17 cellular contexts compared by ENCODE assay signal in the genomic region with DNA sequence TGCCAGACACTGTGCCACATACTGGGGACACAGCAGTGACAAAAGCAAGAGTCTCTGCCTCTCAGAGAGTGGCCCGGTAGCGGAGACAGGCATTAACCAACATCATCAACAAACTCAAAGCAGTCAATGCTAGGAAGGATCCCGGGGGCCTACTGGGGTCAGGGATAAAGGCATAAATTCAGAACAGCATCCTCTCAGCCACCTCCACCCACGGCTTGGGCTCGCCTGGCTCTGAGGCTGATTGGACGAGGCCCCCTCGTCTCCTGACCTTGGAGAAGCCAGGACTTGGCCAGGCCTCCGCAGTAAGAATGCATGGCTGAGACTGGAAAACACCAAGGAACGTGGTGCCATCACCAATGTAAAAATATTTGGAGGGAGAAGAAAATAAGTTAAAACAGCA.
DNase-seq lines count a peak whose midpoint lies in the region; ATAC-seq and TF ChIP-seq lines count a peak whose summit lies in the region.
"Had no signal": no experiment of that assay in that cellular context is flagged by ENCODE, and none has a peak within 500 bp of the region (broad histone marks: within the 10 kb centered on the region; RNA-seq: fewer than 3 reads in every experiment).

No MANE protein-coding gene starts in this region.

- H3K4me1 Mint-ChIP-seq in osteocyte (ENCODE audit: unreplicated experiment) (peaks cover 24% of the 10 kb centered on the region), chondrocyte (ENCODE audit: low read depth) (peaks cover 11% of the 10 kb centered on the region)
- H3K4me1 Mint-ChIP-seq in activated T-cell treated with anti-CD3 and anti-CD28 coated beads, Interleukin-2, amount 50 U/mL, for 72 hours (ENCODE audit: low read depth) = no peaks in the 10 kb centered on the region

- dilution Hi-C loops in IMR-90 (cut with HindIII; ENCODE audit: low sequenced_read_pairs, unreplicated experiment) = no loop called here

- TF ChIP-seq CTCF in IMR-90 (conservative IDR thresholded peaks at IDR 0.05; ENCODE audit: low read depth, low read length) = no peak
- no peak for TF ChIP-seq CTCF in colonic mucosa (IDR thresholded peaks at IDR 0.05)
- no peak for TF ChIP-seq CTCF in osteocyte (IDR thresholded peaks at IDR 0.05)
- no peak for TF ChIP-seq CTCF in chondrocyte (IDR thresholded peaks at IDR 0.05)

- H2BK120ac ChIP-seq in IMR-90 (ENCODE audit: low read depth, low read length) = no peak overlapping the region

- no peak overlapping the region for H4K8ac ChIP-seq in IMR-90 (ENCODE audit: low read depth in 2 of 2, low read length in 2 of 2)

- no peak overlapping the region for H3K18ac ChIP-seq in IMR-90 (ENCODE audit: low read depth, low read length)

- 0 out of 2 replicates have a peak overlapping the region, but pooled peaks have one; percentile 15 for H2AK5ac ChIP-seq in IMR-90 (ENCODE audit: low read depth, low read length)

- in situ Hi-C loops in IMR-90 (cut with MboI; ENCODE audit: low sequenced_read_pairs) = loop anchor here (25.0 kb wide), 2 partner anchors 140 to 290 kb away; no protein-coding TSS in a partner anchor

- no peak for ATAC-seq in IMR-90 (ENCODE audit: low read depth)
- ATAC-seq in activated T-cell treated with anti-CD3 and anti-CD28 coated beads, Interleukin-2, amount 50 U/mL, for 72 hours (replicated peaks in 1 of 2) = no peak
- ATAC-seq: A549; CD8-positive, alpha-beta T cell had no signal

- H3K27ac Mint-ChIP-seq in osteocyte (ENCODE audit: unreplicated experiment) = peak overlapping the region; percentile 28
- no peak overlapping the region for H3K27ac Mint-ChIP-seq in chondrocyte (ENCODE audit: unreplicated experiment)
- no peak overlapping the region for H3K27ac Mint-ChIP-seq in activated T-cell treated with anti-CD3 and anti-CD28 coated beads, Interleukin-2, amount 50 U/mL, for 72 hours
- H3K27ac Mint-ChIP-seq: CD8-positive, alpha-beta T cell had no signal

- no peak for TF ChIP-seq POLR2A in IMR-90 (IDR thresholded peaks at IDR 0.05; ENCODE audit: low read depth, low read length)

- H3K27me3 ChIP-seq in H7 (ENCODE audit: control insufficient read depth, insufficient read depth, low read length) (no peaks in the 10 kb centered on the region), IMR-90 (ENCODE audit: control insufficient read depth, insufficient read depth, low read length) (no peaks in the 10 kb centered on the region), colonic mucosa (no peaks in the 10 kb centered on the region)

- intact Hi-C loops in IMR-90 (cut with micrococcal nuclease) = no loop called here
- intact Hi-C loops in colonic mucosa (cut with DNase I) = no loop called here

- no peak overlapping the region for H3K4me3 ChIP-seq in H7 (ENCODE audit: insufficient read depth, low read depth, low read length)
- H3K4me3 ChIP-seq in IMR-90 (ENCODE audit: insufficient read depth, low read depth, low read length) = no peak overlapping the region
- H3K4me3 ChIP-seq in colonic mucosa = no peak overlapping the region
- H3K4me3 ChIP-seq: A549, HAP-1 had no signal

- H3K9me3 ChIP-seq in IMR-90 (ENCODE audit: control insufficient read depth, insufficient read depth, low read length) = no peaks in the 10 kb centered on the region
- no peaks in the 10 kb centered on the region for H3K9me3 ChIP-seq in colonic mucosa
- H3K9me3 ChIP-seq: A549, HAP-1 had no signal

- peak; percentile 8 for DNase-seq in H7
- DNase-seq in IMR-90 = no peak
- DNase-seq in colonic mucosa = peak; percentile 10
- peak; percentile 67 for DNase-seq in osteocyte (ENCODE audit: extremely low spot score, unreplicated experiment)
- no peak for DNase-seq in islet precursor cell
- no peak for DNase-seq in chondrocyte (ENCODE audit: low spot score)
- no peak for DNase-seq in activated T-cell treated with anti-CD3 and anti-CD28 coated beads, Interleukin-2, amount 50 U/mL, for 72 hours
- DNase-seq in NCI-H82 (lab: John Stamatoyannopoulos, UW) = no peak
- DNase-seq: COR-L47, DMS153, DMS79 treated with DMSO at 0.1 percent for 48 hours, EL, GOT3 had no signal

- no peak overlapping the region for H2BK15ac ChIP-seq in IMR-90 (ENCODE audit: low read depth, low read length)

- H3K36me3 ChIP-seq in H7 (replicated peaks; ENCODE audit: control insufficient read depth, insufficient read depth, low read length) (no peaks in the 10 kb centered on the region), IMR-90 (ENCODE audit: control insufficient read depth, insufficient read depth, low read length) (no peaks in the 10 kb centered on the region), colonic mucosa (no peaks in the 10 kb centered on the region)
- H3K36me3 ChIP-seq: HAP-1 had no signal

- no peak overlapping the region for H3K4me2 ChIP-seq in IMR-90 (ENCODE audit: low read depth, low read length)
- H3K4me2 ChIP-seq: A549 had no signal

- H3K36me3 Mint-ChIP-seq in osteocyte (ENCODE audit: unreplicated experiment) (no peaks in the 10 kb centered on the region), chondrocyte (ENCODE audit: low read depth) (no peaks in the 10 kb centered on the region)
- no peaks in the 10 kb centered on the region for H3K36me3 Mint-ChIP-seq in activated T-cell treated with anti-CD3 and anti-CD28 coated beads, Interleukin-2, amount 50 U/mL, for 72 hours (ENCODE audit: insufficient read depth in 2 of 2)
- H3K36me3 Mint-ChIP-seq: CD8-positive, alpha-beta T cell had no signal

- no peak overlapping the region for H3K4me3 Mint-ChIP-seq in osteocyte (ENCODE audit: unreplicated experiment)
- H3K4me3 Mint-ChIP-seq in chondrocyte (ENCODE audit: unreplicated experiment) = no peak overlapping the region
- no peak overlapping the region for H3K4me3 Mint-ChIP-seq in activated T-cell treated with anti-CD3 and anti-CD28 coated beads, Interleukin-2, amount 50 U/mL, for 72 hours
- H3K4me3 Mint-ChIP-seq: CD8-positive, alpha-beta T cell had no signal

- POLR2A ChIA-PET in IMR-90 (lab: Charles Lee; ENCODE audit: unreplicated experiment) = no interaction called here

- CTCF ChIA-PET in IMR-90 (lab: Yijun Ruan, JAX) = no interaction called here

- H3K9me1 ChIP-seq in IMR-90 (ENCODE audit: insufficient read depth, low read length) = peaks cover 31% of the 10 kb centered on the region

- no TSS peak for BruUV-seq in IMR-90 (replicated peaks; lab: Mats Ljungman, UMichigan)

- no peak overlapping the region for H3K9ac ChIP-seq in IMR-90 (ENCODE audit: low read depth, low read length)
- no peak overlapping the region for H3K9ac ChIP-seq in colonic mucosa (ENCODE audit: low read depth in 2 of 2, low read length in 2 of 2)

- H2AK9ac ChIP-seq in IMR-90 (replicated peaks; ENCODE audit: low read depth, low read length, poor library complexity) = no peak overlapping the region

- H3K4ac ChIP-seq in IMR-90 (ENCODE audit: low read depth, low read length) = no peak overlapping the region

- H3K79me1 ChIP-seq in IMR-90 (ENCODE audit: low read depth in 1 of 2, low read length in 2 of 2) = peaks cover 47 to 91% of the 10 kb centered on the region in 2 experiments

- no peak overlapping the region for H3K14ac ChIP-seq in IMR-90 (replicated peaks; ENCODE audit: low read depth, low read length)

- H3K4me1 ChIP-seq in IMR-90 (ENCODE audit: control insufficient read depth, insufficient read depth, low read length) (peaks cover 16% of the 10 kb centered on the region), colonic mucosa (no peaks in the 10 kb centered on the region)
- H3K4me1 ChIP-seq: A549, HAP-1 had no signal

- H4K5ac ChIP-seq in IMR-90 (ENCODE audit: low read depth, low read length) = no peak overlapping the region

- 83% methylated on average over 2 of the region's 9 CpGs; no CpG with 5 or more reads in 1 of the 2 experiments for WGBS in IMR-90 (ENCODE audit: extremely low coverage in 2 of 2, insufficient read length in 1 of 2), 2 experiments

- H3K27ac ChIP-seq in IMR-90 (ENCODE audit: insufficient read depth, low read length) (no peak overlapping the region), colonic mucosa (no peak overlapping the region)
- H3K27ac ChIP-seq: A549 had no signal

- peaks cover 36% of the 10 kb centered on the region for H4K20me1 ChIP-seq in IMR-90 (ENCODE audit: insufficient read depth, low read length)

- TF ChIP-seq RAD21 in IMR-90 (IDR thresholded peaks at IDR 0.05; ENCODE audit: low read length) = no peak

- no peaks in the 10 kb centered on the region for H3K27me3 Mint-ChIP-seq in osteocyte (ENCODE audit: unreplicated experiment)
- H3K27me3 Mint-ChIP-seq in chondrocyte (ENCODE audit: low read depth) = no peaks in the 10 kb centered on the region
- H3K27me3 Mint-ChIP-seq in activated T-cell treated with anti-CD3 and anti-CD28 coated beads, Interleukin-2, amount 50 U/mL, for 72 hours (ENCODE audit: low read depth) = no peaks in the 10 kb centered on the region

- H2AFZ ChIP-seq in IMR-90 (replicated peaks; ENCODE audit: low read length, poor library complexity) = no peak overlapping the region

- no peak overlapping the region for H3K56ac ChIP-seq in IMR-90 (ENCODE audit: extremely low read depth, insufficient read depth, low read length)

- H3K9me3 Mint-ChIP-seq in osteocyte (ENCODE audit: unreplicated experiment) = no peaks in the 10 kb centered on the region
- H3K9me3 Mint-ChIP-seq in chondrocyte (ENCODE audit: low read depth) = no peaks in the 10 kb centered on the region
- no peaks in the 10 kb centered on the region for H3K9me3 Mint-ChIP-seq in activated T-cell treated with anti-CD3 and anti-CD28 coated beads, Interleukin-2, amount 50 U/mL, for 72 hours
- H3K9me3 Mint-ChIP-seq: CD14-positive monocyte; CD8-positive, alpha-beta T cell had no signal

- no peak overlapping the region for H2BK20ac ChIP-seq in IMR-90 (ENCODE audit: low read depth, low read length)

- no peak overlapping the region for H2BK5ac ChIP-seq in IMR-90 (ENCODE audit: low read depth, low read length, poor library complexity, severe bottlenecking)

- H3K23ac ChIP-seq in IMR-90 (ENCODE audit: low read depth, low read length) = no peak overlapping the region

- no peak overlapping the region for H4K91ac ChIP-seq in IMR-90 (ENCODE audit: insufficient read depth, low read depth, low read length)

TF ChIP-seq in IMR-90, 13 proteins besides CTCF, POLR2A, EP300 and RAD21:
- no peak for TF ChIP-seq CEBPB (IDR thresholded peaks at IDR 0.05; ENCODE audit: low read depth, low read length)
- TF ChIP-seq MAZ (IDR thresholded peaks at IDR 0.05; ENCODE audit: borderline replicate concordance, low read depth, low read length) = no peak
- TF ChIP-seq, protein P1, sequence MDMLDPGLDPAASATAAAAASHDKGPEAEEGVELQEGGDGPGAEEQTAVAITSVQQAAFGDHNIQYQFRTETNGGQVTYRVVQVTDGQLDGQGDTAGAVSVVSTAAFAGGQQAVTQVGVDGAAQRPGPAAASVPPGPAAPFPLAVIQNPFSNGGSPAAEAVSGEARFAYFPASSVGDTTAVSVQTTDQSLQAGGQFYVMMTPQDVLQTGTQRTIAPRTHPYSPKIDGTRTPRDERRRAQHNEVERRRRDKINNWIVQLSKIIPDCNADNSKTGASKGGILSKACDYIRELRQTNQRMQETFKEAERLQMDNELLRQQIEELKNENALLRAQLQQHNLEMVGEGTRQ (IDR thresholded peaks at IDR 0.05; ENCODE audit: low read depth, low read length) = no peak
- TF ChIP-seq SMC3 (IDR thresholded peaks at IDR 0.05; ENCODE audit: low read depth, low read length) = no peak
TF ChIP-seq in IMR-90: peak in this region for 0.

Comparison
In these comparisons a context has a peak if more than half of its experiments do, and no peak if none do; other contexts are left out.
1. DNase-seq: peak in H7 (single experiment), colonic mucosa (single experiment) and osteocyte (single experiment); none in IMR-90 (single experiment), islet precursor cell (single experiment), chondrocyte (single experiment), activated T-cell treated with anti-CD3 and anti-CD28 coated beads, Interleukin-2, amount 50 U/mL, for 72 hours (0 of 2) and NCI-H82 (single experiment).